Comparison of ENCODE assay signal across 1 cellular context in the genomic region with DNA sequence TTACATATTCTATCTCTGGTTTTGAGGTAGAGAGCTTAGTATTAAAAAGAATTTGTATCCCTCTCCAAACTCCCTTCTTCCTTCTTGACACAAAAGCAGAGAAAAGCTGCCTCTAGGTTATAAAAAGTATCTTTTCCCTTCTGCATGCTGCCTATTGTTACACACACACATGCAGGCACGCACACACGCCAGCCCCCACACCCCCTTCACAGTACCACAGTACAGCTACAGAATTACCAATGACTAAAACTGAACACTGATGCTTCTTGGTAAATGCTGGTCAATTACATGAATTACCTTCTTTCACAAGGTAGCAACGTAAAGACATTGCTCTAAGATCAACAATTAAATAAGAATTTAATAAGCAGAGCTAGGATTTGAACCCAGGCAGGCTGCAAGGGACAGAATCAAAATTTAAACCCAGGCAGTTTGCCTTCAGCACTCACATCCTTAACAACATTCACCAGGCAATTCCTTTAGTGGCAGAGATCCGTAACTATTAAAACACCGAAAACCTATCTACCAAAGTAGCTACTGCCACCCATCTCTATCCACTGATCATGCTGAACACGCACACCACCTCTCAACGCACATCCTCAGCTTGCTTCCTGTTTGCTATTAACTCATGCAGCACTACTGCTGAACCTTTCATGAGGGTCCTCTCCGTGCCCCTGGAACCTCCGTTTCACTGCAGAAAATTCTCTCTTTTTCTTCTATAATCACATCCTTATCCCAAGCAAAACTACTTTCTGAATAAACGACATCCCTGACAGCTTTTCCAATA.
TF ChIP-seq lines count a peak whose summit lies in the region.

No MANE protein-coding gene starts in this region.

TF ChIP-seq in IMR-90, 13 proteins besides CTCF, POLR2A, EP300 and RAD21 (continued from another document):
- no peak for TF ChIP-seq RCOR1 (IDR thresholded peaks at IDR 0.05; ENCODE audit: insufficient replicate concordance, low read length)
- no peak for TF ChIP-seq MXI1 (IDR thresholded peaks at IDR 0.05; ENCODE audit: borderline replicate concordance, low read depth, low read length)
- TF ChIP-seq CHD1 (IDR thresholded peaks at IDR 0.05; ENCODE audit: low read depth, low read length): no peak
- TF ChIP-seq, protein P1, sequence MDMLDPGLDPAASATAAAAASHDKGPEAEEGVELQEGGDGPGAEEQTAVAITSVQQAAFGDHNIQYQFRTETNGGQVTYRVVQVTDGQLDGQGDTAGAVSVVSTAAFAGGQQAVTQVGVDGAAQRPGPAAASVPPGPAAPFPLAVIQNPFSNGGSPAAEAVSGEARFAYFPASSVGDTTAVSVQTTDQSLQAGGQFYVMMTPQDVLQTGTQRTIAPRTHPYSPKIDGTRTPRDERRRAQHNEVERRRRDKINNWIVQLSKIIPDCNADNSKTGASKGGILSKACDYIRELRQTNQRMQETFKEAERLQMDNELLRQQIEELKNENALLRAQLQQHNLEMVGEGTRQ (IDR thresholded peaks at IDR 0.05; ENCODE audit: low read depth, low read length): no peak
- TF ChIP-seq MAFK (IDR thresholded peaks at IDR 0.05; ENCODE audit: low read depth, low read length): no peak
- no peak for TF ChIP-seq MAZ (IDR thresholded peaks at IDR 0.05; ENCODE audit: borderline replicate concordance, low read depth, low read length)
- no peak for TF ChIP-seq CEBPB (IDR thresholded peaks at IDR 0.05; ENCODE audit: low read depth, low read length)
- TF ChIP-seq NFE2L2 (IDR thresholded peaks at IDR 0.05; ENCODE audit: low read depth, low read length): no peak
- no peak for TF ChIP-seq SMC3 (IDR thresholded peaks at IDR 0.05; ENCODE audit: low read depth, low read length)
- TF ChIP-seq FOS (IDR thresholded peaks at IDR 0.05; ENCODE audit: low read depth, low read length): no peak
- TF ChIP-seq ELK1 (IDR thresholded peaks at IDR 0.05; ENCODE audit: borderline replicate concordance, low read depth, low read length): no peak
TF ChIP-seq in IMR-90: peak in this region for 0.
